In the genomic region with DNA sequence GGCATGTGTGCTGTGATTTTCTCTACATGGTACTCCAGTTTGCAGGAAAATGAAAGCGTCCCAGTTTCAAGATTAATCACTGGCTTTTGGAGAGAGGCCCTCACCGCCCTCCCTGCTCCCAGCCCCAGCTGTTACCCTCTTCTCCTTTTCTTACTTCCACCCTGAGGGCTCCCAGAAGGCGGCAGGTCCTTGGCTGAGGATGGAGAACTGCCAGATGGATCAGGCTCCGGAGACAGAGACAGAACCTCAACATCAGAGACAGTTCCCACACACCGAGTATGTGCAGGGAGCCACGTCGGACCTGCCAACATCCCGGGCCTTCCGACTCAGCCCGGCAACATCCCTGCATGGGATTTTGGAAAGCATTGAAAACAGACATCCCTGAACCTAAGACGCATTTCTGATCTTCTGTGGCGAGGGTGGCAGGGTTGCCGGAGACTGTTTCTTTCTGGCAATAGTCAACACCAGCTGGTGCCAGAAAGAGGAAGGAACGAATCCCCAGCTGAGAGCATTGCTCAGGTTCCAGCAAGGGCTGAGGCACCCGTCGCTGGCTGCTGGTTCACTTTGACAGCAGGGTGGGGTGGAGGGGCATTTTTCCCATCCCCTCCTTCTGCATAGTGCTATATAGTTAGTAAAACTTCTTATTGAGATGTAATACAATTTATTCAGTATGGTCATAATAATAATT, we compare ENCODE assay signal across 11 cellular contexts.
DNase-seq lines count a peak whose midpoint lies in the region; ATAC-seq and TF ChIP-seq lines count a peak whose summit lies in the region.
"Had no signal": no experiment of that assay in that cellular context is flagged by ENCODE, and none has a peak within 500 bp of the region (broad histone marks: within the 10 kb centered on the region; RNA-seq: fewer than 3 reads in every experiment).

No MANE protein-coding gene starts in this region.

- intact Hi-C loops in heart left ventricle (cut with DNase I) (no loop called here), psoas muscle (cut with DNase I) (no loop called here)

- no peak for TF ChIP-seq CTCF in heart left ventricle (IDR thresholded peaks at IDR 0.05)
- no peak for TF ChIP-seq CTCF in psoas muscle (IDR thresholded peaks at IDR 0.05)

- H3K27ac ChIP-seq in heart left ventricle (peak overlapping the region in 7 of 12 donors; percentile 1 to 79 (median 38)), psoas muscle (no peak overlapping the region)

- DNase-seq in GDM1 (lab: John Stamatoyannopoulos, UW) (peak; percentile 5), NOMO-1 treated with dmso at 0.1 percent for 144 hours (lab: John Stamatoyannopoulos, UW; ENCODE audit: unreplicated experiment) (peak; percentile 37), heart left ventricle (peak; percentile 52 to 72 (median 71)), psoas muscle (peak; percentile 31 to 58), NCI-H146 treated with DMSO at 0.1 percent for 48 hours (lab: John Stamatoyannopoulos, UW; ENCODE audit: unreplicated experiment) (no peak), DMS79 treated with DMSO at 0.1 percent for 48 hours (lab: John Stamatoyannopoulos, UW) (no peak), NCI-H2196 (lab: John Stamatoyannopoulos, UW; ENCODE audit: unreplicated experiment) (no peak)
- DNase-seq in stimulated activated CD4-positive, alpha-beta T cell treated with anti-CD3 and anti-CD28 coated beads, Interleukin-2, amount 100 ng/mL, for 48 hours: no peak
- DNase-seq: CD4-positive, alpha-beta memory T cell; MM.1S; stimulated activated naive CD4-positive, alpha-beta T cell treated with Interleukin-2 at 50 U/mL for 16 hours had no signal

- H3K36me3 ChIP-seq in heart left ventricle: no peaks in the 10 kb centered on the region
- H3K36me3 ChIP-seq in psoas muscle (ENCODE audit: insufficient read depth in 1 of 2, low read depth in 1 of 2): no peaks in the 10 kb centered on the region

- H3K4me1 ChIP-seq in heart left ventricle (peaks cover 0 to 33% (median 0%) of the 10 kb centered on the region in 12 donors), psoas muscle (no peaks in the 10 kb centered on the region)

- H3K4me3 ChIP-seq in heart left ventricle: peak overlapping the region in 1 of 12 donors; percentile 10
- no peak overlapping the region for H3K4me3 ChIP-seq in psoas muscle

- peaks cover 0 to 10% (median 0%) of the 10 kb centered on the region in 12 donors for H3K9me3 ChIP-seq in heart left ventricle
- H3K9me3 ChIP-seq in psoas muscle: no peaks in the 10 kb centered on the region

- 52 to 66% (median 59%) methylated on average over 16 of the region's 16 CpGs for WGBS in heart left ventricle, 4 donors
- 17 to 26% (median 18%) methylated on average over 16 of the region's 16 CpGs for WGBS in psoas muscle, 3 donors

- ATAC-seq in heart left ventricle (peak; percentile 47 to 92 (median 86)), psoas muscle (peak in 1 of 4 donors; percentile 24)

- no peak for TF ChIP-seq POLR2A in heart left ventricle (IDR thresholded peaks at IDR 0.05)

- peaks cover 0 to 12% (median 0%) of the 10 kb centered on the region in 9 donors for H3K27me3 ChIP-seq in heart left ventricle
- peaks cover 0 to 65% (median 6%) of the 10 kb centered on the region in 3 donors for H3K27me3 ChIP-seq in psoas muscle (ENCODE audit: insufficient read depth in 3 of 3, low read length in 2 of 3)

Comparison
In these comparisons a context has a peak if more than half of its experiments do, and no peak if none do; other contexts are left out.
1. DNase-seq: peak in GDM1 (single experiment), NOMO-1 treated with dmso at 0.1 percent for 144 hours (single experiment), heart left ventricle (5 of 5) and psoas muscle (2 of 2); none in NCI-H146 treated with DMSO at 0.1 percent for 48 hours (single experiment), DMS79 treated with DMSO at 0.1 percent for 48 hours (single experiment), NCI-H2196 (single experiment) and stimulated activated CD4-positive, alpha-beta T cell treated with anti-CD3 and anti-CD28 coated beads, Interleukin-2, amount 100 ng/mL, for 48 hours (0 of 2).